11 cellular contexts compared by ENCODE assay signal in the genomic region with DNA sequence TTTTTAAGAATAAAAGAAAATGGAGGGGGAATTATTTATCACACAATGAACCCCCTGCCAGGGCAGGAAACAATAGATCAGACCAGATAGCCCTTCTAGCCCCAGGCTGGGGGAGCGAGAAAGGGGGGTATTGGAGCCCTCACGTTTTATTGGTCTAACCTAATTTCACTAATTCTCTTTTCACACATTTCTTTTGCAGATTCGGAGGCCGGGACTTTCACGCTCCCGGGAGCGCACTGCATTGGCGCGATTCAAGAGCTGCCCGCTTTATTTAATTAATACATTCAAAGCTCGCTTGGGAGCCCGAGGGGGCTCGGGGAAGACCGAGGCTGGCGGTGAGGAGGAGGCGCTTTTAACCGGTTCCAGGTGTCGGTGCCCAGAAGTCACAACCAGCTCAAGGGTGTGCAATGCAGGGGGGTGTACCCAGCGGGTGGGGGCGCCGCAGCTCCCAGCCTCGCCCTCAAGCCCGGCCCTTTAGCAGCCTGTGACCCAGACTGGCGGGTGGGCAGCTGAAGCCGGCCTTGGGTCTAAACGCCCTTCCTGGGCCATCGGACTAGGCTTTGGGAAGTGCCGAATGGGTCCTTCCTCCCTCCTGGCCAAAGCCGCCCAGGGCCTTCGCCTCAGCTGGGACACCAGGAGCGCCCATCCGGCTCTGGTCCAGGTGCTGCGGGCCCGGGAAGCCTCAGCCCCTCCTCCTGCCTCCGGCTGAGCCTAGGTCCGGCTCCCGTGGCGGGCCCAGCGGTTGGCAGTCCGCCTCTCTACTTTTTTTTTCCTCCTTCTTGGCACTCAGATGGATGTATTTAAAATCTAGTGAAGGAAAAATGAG. TPM values are rescaled to one million over a fixed set of nuclear protein-coding genes. Genes with fewer than 3 reads are reported as not detected.
A peak's percentile ranks its signal among the peaks of the same experiment; 100 is the strongest.
DNase-seq lines count a peak whose midpoint lies in the region; ATAC-seq and TF ChIP-seq lines count a peak whose summit lies in the region.
"Had no signal": no experiment of that assay in that cellular context is flagged by ENCODE, and none has a peak within 500 bp of the region (broad histone marks: within the 10 kb centered on the region; RNA-seq: fewer than 3 reads in every experiment).

No MANE protein-coding gene starts in this region.

- peaks cover 66% of the 10 kb centered on the region for H3K27me3 ChIP-seq in CD4-positive, alpha-beta memory T cell (ENCODE audit: insufficient read depth, low read length)
- H3K27me3 ChIP-seq in H7 (ENCODE audit: control insufficient read depth, insufficient read depth, low read length) (peaks cover 94% of the 10 kb centered on the region), mammary epithelial cell (ENCODE audit: insufficient read depth, low read length) (peaks cover 28% of the 10 kb centered on the region), neural cell (ENCODE audit: insufficient read depth, low read depth, low read length) (peaks cover 87% of the 10 kb centered on the region), esophagus squamous epithelium (peaks cover 17 to 100% (median 50%) of the 10 kb centered on the region in 4 donors)

- H3K4me2 ChIP-seq in mammary epithelial cell (ENCODE audit: insufficient read depth, low read depth, low read length) = peak overlapping the region; percentile 85
- H3K4me2 ChIP-seq in neural cell (ENCODE audit: low read length) = peak overlapping the region; percentile 26

- dilution Hi-C loops in mammary epithelial cell (cut with HindIII; ENCODE audit: low sequenced_read_pairs) = loop anchor here (25.0 kb wide), 1 partner anchor 173 kb away; no protein-coding TSS in a partner anchor

- H3K36me3 ChIP-seq in CD4-positive, alpha-beta memory T cell (ENCODE audit: insufficient read depth, low read length) = no peaks in the 10 kb centered on the region
- H3K36me3 ChIP-seq in H7 (replicated peaks; ENCODE audit: control insufficient read depth, insufficient read depth, low read length) = no peaks in the 10 kb centered on the region
- H3K36me3 ChIP-seq in mammary epithelial cell (ENCODE audit: insufficient read depth, low read length) = no peaks in the 10 kb centered on the region
- no peaks in the 10 kb centered on the region for H3K36me3 ChIP-seq in neural cell (ENCODE audit: insufficient read depth, low read length)
- no peaks in the 10 kb centered on the region for H3K36me3 ChIP-seq in esophagus squamous epithelium

- H3K27me3 Mint-ChIP-seq in CD4-positive, alpha-beta memory T cell = peaks cover 72 to 74% of the 10 kb centered on the region in 2 donors

- 11% methylated on average over 22 of the region's 40 CpGs for WGBS in mammary epithelial cell (ENCODE audit: low coverage, missing lambda C conversion rate)
- 1 to 4% methylated on average over 9 to 24 of the region's 40 CpGs for WGBS in esophagus squamous epithelium, 2 donors

- TF ChIP-seq CTCF in mammary epithelial cell (conservative IDR thresholded peaks at IDR 0.05 in 1 of 2, IDR thresholded peaks at IDR 0.05 in 1 of 2; ENCODE audit: extremely low read depth in 1 of 2, insufficient read depth in 1 of 2, low read depth in 1 of 2, low read length in 2 of 2) (no peak), neural cell (IDR thresholded peaks at IDR 0.05; ENCODE audit: poor library complexity, severe bottlenecking) (no peak), esophagus squamous epithelium (IDR thresholded peaks at IDR 0.05) (no peak)

- in situ Hi-C loops in mammary epithelial cell (cut with MboI; ENCODE audit: low sequenced_read_pairs in 2 of 2) = loop anchor here in 1 of 2 donors (25.0 kb wide), 1 partner anchor 173 kb away; no protein-coding TSS in a partner anchor

- H3K9ac ChIP-seq in mammary epithelial cell (ENCODE audit: insufficient read depth, low read length) (no peak overlapping the region), neural cell (ENCODE audit: low read length) (no peak overlapping the region)

- BruUV-seq in mammary epithelial cell (replicated peaks; lab: Mats Ljungman, UMichigan) = no TSS peak

- CTCF ChIA-PET in CD4-positive, alpha-beta memory T cell (lab: Charles Lee; ENCODE audit: partially characterized antibody) = interaction anchor here (0.6 to 1.4 kb wide), 4 partner anchors 9 to 14 kb away, joined by 3 to 8 read pairs (median 4); no protein-coding TSS in a partner anchor
- CTCF ChIA-PET in mammary epithelial cell (lab: Charles Lee; ENCODE audit: low non-redundant PET) = interaction anchor here (0.6 kb wide), 1 partner anchor 223 kb away, joined by 8 read pairs; no protein-coding TSS in a partner anchor

- no peak for TF ChIP-seq RAD21 in neural cell (conservative IDR thresholded peaks at IDR 0.05)

- peak overlapping the region in 2 of 7 donors; percentile 37 to 63 for H3K27ac Mint-ChIP-seq in CD4-positive, alpha-beta memory T cell

- H3K36me3 Mint-ChIP-seq in CD4-positive, alpha-beta memory T cell = peaks cover 2 to 3% of the 10 kb centered on the region in 2 donors

- H3K4me3 ChIP-seq in CD4-positive, alpha-beta memory T cell (ENCODE audit: low read length in 2 of 2) = no peak overlapping the region
- H3K4me3 ChIP-seq in H7 (ENCODE audit: insufficient read depth, low read depth, low read length) (peak overlapping the region; percentile 25), mammary epithelial cell (replicated peaks in 1 of 3; ENCODE audit: insufficient read depth in 1 of 3, low read depth in 2 of 3, low read length in 3 of 3) (peak overlapping the region in 2 of 3 experiments; percentile 21 to 25), neural cell (ENCODE audit: low read length) (peak overlapping the region; percentile 48), esophagus squamous epithelium (peak overlapping the region in 2 of 4 donors; percentile 21 to 50)
- H3K4me3 ChIP-seq: K562 had no signal

- H3K4me1 Mint-ChIP-seq in CD4-positive, alpha-beta memory T cell = peaks cover 24 to 65% (median 37%) of the 10 kb centered on the region in 4 donors

- no peaks in the 10 kb centered on the region for H4K20me1 ChIP-seq in mammary epithelial cell (ENCODE audit: insufficient read depth, low read length)
- no peaks in the 10 kb centered on the region for H4K20me1 ChIP-seq in neural cell (ENCODE audit: insufficient read depth)

- peak overlapping the region; percentile 57 to 83 (median 69) for H3K4me3 Mint-ChIP-seq in CD4-positive, alpha-beta memory T cell

- DNase-seq in CD4-positive, alpha-beta memory T cell = no peak
- DNase-seq in H7 (peak; percentile 77), mammary epithelial cell (no peak), NCI-H1417 treated with DMSO at 0.1 percent for 48 hours (lab: John Stamatoyannopoulos, UW) (no peak), esophagus squamous epithelium (lab: John Stamatoyannopoulos, UW) (no peak), left colon (no peak), putamen (ENCODE audit: low spot score) (no peak)

- H3K79me2 ChIP-seq in mammary epithelial cell (ENCODE audit: insufficient read depth, low read length) (no peaks in the 10 kb centered on the region), neural cell (replicated peaks; ENCODE audit: insufficient read depth, low read length) (no peaks in the 10 kb centered on the region)

- H2AFZ ChIP-seq in mammary epithelial cell (ENCODE audit: low read depth, low read length) (no peak overlapping the region), neural cell (ENCODE audit: low read depth, low read length) (no peak overlapping the region)

- no peaks in the 10 kb centered on the region for H3K9me2 ChIP-seq in neural cell (ENCODE audit: insufficient read depth, low read length)

- ATAC-seq in left colon = no peak
- ATAC-seq: HCT116, K562 had no signal

- POLR2A ChIA-PET in CD4-positive, alpha-beta memory T cell (lab: Charles Lee; ENCODE audit: partially characterized antibody) = no interaction called here

- H3K4me1 ChIP-seq in CD4-positive, alpha-beta memory T cell (ENCODE audit: insufficient read depth, low read length) = peaks cover 49% of the 10 kb centered on the region
- H3K4me1 ChIP-seq in mammary epithelial cell (ENCODE audit: insufficient read depth, low read length) (peaks cover 32% of the 10 kb centered on the region), esophagus squamous epithelium (peaks cover 20 to 48% (median 31%) of the 10 kb centered on the region in 3 donors)

- H3K9me3 ChIP-seq in CD4-positive, alpha-beta memory T cell (ENCODE audit: control insufficient read depth in 1 of 2, low read length in 2 of 2) = no peaks in the 10 kb centered on the region
- H3K9me3 ChIP-seq in mammary epithelial cell (replicated peaks; ENCODE audit: insufficient read depth, low read length) (no peaks in the 10 kb centered on the region), neural cell (ENCODE audit: low read length) (no peaks in the 10 kb centered on the region), esophagus squamous epithelium (no peaks in the 10 kb centered on the region)

- peaks cover 0 to 21% (median 11%) of the 10 kb centered on the region in 8 donors for H3K9me3 Mint-ChIP-seq in CD4-positive, alpha-beta memory T cell

- no peak overlapping the region for H3K27ac ChIP-seq in CD4-positive, alpha-beta memory T cell (ENCODE audit: low read depth, low read length)
- H3K27ac ChIP-seq in mammary epithelial cell (ENCODE audit: insufficient read depth, low read depth, low read length) (no peak overlapping the region), neural cell (ENCODE audit: low read length) (no peak overlapping the region), esophagus squamous epithelium (no peak overlapping the region)
- H3K27ac ChIP-seq: RWPE1 had no signal

- intact Hi-C loops in CD4-positive, alpha-beta memory T cell (cut with micrococcal nuclease) = no loop called here
- intact Hi-C loops in mammary epithelial cell (cut with micrococcal nuclease) (no loop called here), esophagus squamous epithelium (cut with DNase I) (no loop called here), left colon (cut with DNase I, micrococcal nuclease) (no loop called here)

- no peak for TF ChIP-seq EP300 in neural cell (conservative IDR thresholded peaks at IDR 0.05; ENCODE audit: poor library complexity, severe bottlenecking)

- no peak for TF ChIP-seq POLR2A in esophagus squamous epithelium (IDR thresholded peaks at IDR 0.05)

- H3F3A ChIP-seq in neural cell (ENCODE audit: insufficient read depth, low read length, poor library complexity, severe bottlenecking) = no peaks in the 10 kb centered on the region

TF ChIP-seq in neural cell, 6 proteins besides CTCF, POLR2A, EP300 and RAD21:
- TF ChIP-seq SMC3 (conservative IDR thresholded peaks at IDR 0.05; ENCODE audit: poor library complexity) = no peak
- TF ChIP-seq EZH2 (IDR thresholded peaks at IDR 0.05; ENCODE audit: borderline replicate concordance, insufficient read depth, low read length, poor library complexity, severe bottlenecking) = peak; percentile 24
TF ChIP-seq in neural cell: peak in this region for 1.

RNA-seq across cellular contexts. Expression of a gene that starts 5.3 kb away (rescaled TPM):
- total RNA-seq in CD4-positive, alpha-beta memory T cell = not detected
- not detected for polyA plus RNA-seq in CD4-positive, alpha-beta memory T cell
- not detected in 2 replicates for total RNA-seq in H7 (2014; rRNA removed; shearing (Covaris generic))
- total RNA-seq in mammary epithelial cell = not detected
- not detected for polyA plus RNA-seq in mammary epithelial cell
- not detected for polyA minus RNA-seq in mammary epithelial cell
- 0.19 and 0.58 TPM in 2 replicates for polyA plus RNA-seq in neural cell
- 0.81 and 0.97 TPM in 2 replicates for polyA minus RNA-seq in neural cell
- not detected for total RNA-seq in esophagus squamous epithelium
- total RNA-seq in left colon = not detected

Comparison
In these comparisons a context has a peak if more than half of its experiments do, and no peak if none do; other contexts are left out.
1. H3K4me3 ChIP-seq: peak in H7 (single experiment), mammary epithelial cell (2 of 3) and neural cell (single experiment); none in CD4-positive, alpha-beta memory T cell (0 of 2).